Comparison of ENCODE assay signal across 11 cellular contexts in genomic region chr10:44911081-44911540, GRCh38. TPM values are rescaled to one million over a fixed set of nuclear protein-coding genes. Genes with fewer than 3 reads are reported as not detected.
A peak's percentile ranks its signal among the peaks of the same experiment; 100 is the strongest.
DNase-seq lines count a peak whose midpoint lies in the region; ATAC-seq and TF ChIP-seq lines count a peak whose summit lies in the region.
"Had no signal": no experiment of that assay in that cellular context is flagged by ENCODE, and none has a peak within 500 bp of the region (broad histone marks: within the 10 kb centered on the region; RNA-seq: fewer than 3 reads in every experiment).

TSS of gene TMEM72 (plus strand) at chr10:44911337. CDS start at chr10:44911513, 176 bp downstream.

- no peaks in the 10 kb centered on the region for H3K9me3 Mint-ChIP-seq in T-cell

- ATAC-seq in GM19023 (IDR thresholded peaks at IDR 0.05; ENCODE audit: unreplicated experiment) (no peak), T-cell (replicated peaks in 1 of 4) (no peak)

- DNase-seq in HEK293T (ENCODE audit: extremely low spot score) (peak; percentile 68), SK-N-DZ (ENCODE audit: low spot score) (peak; percentile 19), iPS-NIHi7 (ENCODE audit: extremely low spot score) (peak; percentile 87), renal cortical epithelial cell (ENCODE audit: low read depth) (peak; percentile 91), NCI-H2171 (lab: John Stamatoyannopoulos, UW) (no peak), T-cell (no peak), NCI-H524 treated with DMSO at 0.1 percent for 48 hours (lab: John Stamatoyannopoulos, UW) (no peak)
- DNase-seq: activated CD8-positive, alpha-beta memory T cell treated with anti-CD3 and anti-CD28 coated beads, Interleukin-2, amount 50 U/mL, for 4 hours; NCI-H2081 treated with DMSO at 0.1 percent for 48 hours had no signal

- peaks cover 13 to 15% (median 15%) of the 10 kb centered on the region in 3 donors for H3K4me1 Mint-ChIP-seq in T-cell

- H3K36me3 Mint-ChIP-seq in T-cell = no peaks in the 10 kb centered on the region

- H3K4me3 Mint-ChIP-seq in T-cell = no peak within 1 kb of the TSS

- CTCF ChIA-PET in HEK293T (lab: Yijun Ruan, JAX) = interaction anchor here (1.7 kb wide), 1 partner anchor 14 kb away, joined by 6 read pairs; no protein-coding TSS in a partner anchor
- CTCF ChIA-PET in T-cell (lab: Charles Lee) = no interaction called here

- POLR2A ChIA-PET in HEK293T (lab: Yijun Ruan, JAX) = no interaction called here
- POLR2A ChIA-PET in T-cell (lab: Charles Lee) = no interaction called here

- H3K27me3 Mint-ChIP-seq in T-cell = peaks cover 0 to 9% of the 10 kb centered on the region in 2 donors

- H3K27ac Mint-ChIP-seq in T-cell = no peak within 1 kb of the TSS

TF ChIP-seq in HEK293T, 16 proteins besides CTCF, POLR2A, EP300 and RAD21:
- TF ChIP-seq FOXK2 (IDR thresholded peaks at IDR 0.05) (no peak), LEF1 (IDR thresholded peaks at IDR 0.05; ENCODE audit: borderline replicate concordance) (no peak), ZNF384 (IDR thresholded peaks at IDR 0.05) (no peak), SP1 (IDR thresholded peaks at IDR 0.05) (no peak), TARDBP (IDR thresholded peaks at IDR 0.05) (no peak), BHLHE40 (IDR thresholded peaks at IDR 0.05; ENCODE audit: borderline replicate concordance) (no peak), SUZ12 (IDR thresholded peaks at IDR 0.05) (no peak), CTBP1 (IDR thresholded peaks at IDR 0.05; ENCODE audit: borderline replicate concordance) (no peak), FOXM1 (IDR thresholded peaks at IDR 0.05; ENCODE audit: borderline replicate concordance) (no peak), PKNOX1 (IDR thresholded peaks at IDR 0.05) (no peak)
TF ChIP-seq in HEK293T: peak in this region for 0.

RNA-seq across cellular contexts. Expression of gene TMEM72, which starts in this region (rescaled TPM):
- not detected in 2 replicates for polyA plus RNA-seq in SK-N-DZ (2014; cell fraction: cytosol; rRNA removed)
- polyA plus RNA-seq in SK-N-DZ (2014; cell fraction: nucleus; rRNA removed) = not detected in 2 replicates
- total RNA-seq in renal cortical epithelial cell (0.15 TPM in 1 of 2 replicates, not detected in the other), T-cell (under 1 TPM in 1 of 5 donors, not detected in 4; 0.13 TPM)
- total RNA-seq: subcutaneous adipose tissue had no signal

Comparison
In these comparisons a context has a peak if more than half of its experiments do, and no peak if none do; other contexts are left out.
1. Peak in DNase-seq in renal cortical epithelial cell; RNA of the gene not detected or under 1 TPM.
2. DNase-seq: peak in HEK293T (single experiment), SK-N-DZ (single experiment) and iPS-NIHi7 (single experiment); none in NCI-H2171 (single experiment), T-cell (0 of 34) and NCI-H524 treated with DMSO at 0.1 percent for 48 hours (single experiment).